In the genomic region with DNA sequence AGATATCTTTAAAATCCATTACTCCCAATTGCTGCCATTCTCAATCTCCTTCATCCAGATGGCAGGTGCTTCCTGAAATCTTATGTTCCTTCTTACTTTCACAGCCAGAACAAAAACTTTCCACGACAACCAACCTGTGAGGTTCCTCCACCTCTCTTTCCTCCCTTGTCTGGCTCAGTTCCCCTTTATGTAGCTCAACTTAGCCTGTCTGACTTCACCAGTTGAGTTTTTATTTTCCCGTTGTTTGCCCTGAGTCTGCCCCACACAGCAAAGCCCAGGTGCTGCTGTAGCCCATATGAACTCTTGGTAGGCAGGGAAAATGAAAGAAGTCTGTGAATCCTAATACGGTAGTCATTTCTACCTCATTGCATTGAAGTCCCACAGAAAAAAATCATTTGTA, we compare ENCODE assay signal across 15 cellular contexts.
A peak's percentile ranks its signal among the peaks of the same experiment; 100 is the strongest.
DNase-seq lines count a peak whose midpoint lies in the region; ATAC-seq, FAIRE-seq and TF ChIP-seq lines count a peak whose summit lies in the region.
"Had no signal": no experiment of that assay in that cellular context is flagged by ENCODE, and none has a peak within 500 bp of the region (broad histone marks: within the 10 kb centered on the region; RNA-seq: fewer than 3 reads in every experiment).

No MANE protein-coding gene starts in this region.

- H3K79me2 ChIP-seq in endothelial cell of umbilical vein (ENCODE audit: control insufficient read depth, insufficient read depth, low read length): no peaks in the 10 kb centered on the region

- ATAC-seq in GM18520 (IDR thresholded peaks at IDR 0.05; ENCODE audit: unreplicated experiment): peak; percentile 52
- ATAC-seq in GM21619 (IDR thresholded peaks at IDR 0.05; ENCODE audit: unreplicated experiment): peak; percentile 57
- peak; percentile 76 for ATAC-seq in HG03432 (IDR thresholded peaks at IDR 0.05; ENCODE audit: unreplicated experiment)
- ATAC-seq: CD8-positive, alpha-beta T cell had no signal

- peak; percentile 99 for DNase-seq in endothelial cell of umbilical vein (ENCODE audit: low read depth, low spot score)
- DNase-seq in NCI-H748 treated with DMSO at 0.1 percent for 48 hours (lab: John Stamatoyannopoulos, UW): no peak
- no peak for DNase-seq in putamen (ENCODE audit: low spot score)
- no peak for DNase-seq in DMS79 treated with DMSO at 0.1 percent for 48 hours (lab: John Stamatoyannopoulos, UW)
- no peak for DNase-seq in ureter (ENCODE audit: low spot score)
- DNase-seq: activated CD4-positive, alpha-beta T cell treated with anti-CD3 and anti-CD28 coated beads for 1 hour; activated naive CD4-positive, alpha-beta T cell treated with anti-CD3 and anti-CD28 coated beads, Interleukin-2, amount 50 U/mL, for 16 hours; CD8-positive, alpha-beta T cell; heart right ventricle; mesendoderm; NCI-H1930 had no signal

- no peaks in the 10 kb centered on the region for H3K36me3 ChIP-seq in endothelial cell of umbilical vein (ENCODE audit: control insufficient read depth in 2 of 2, extremely low read depth in 1 of 2, insufficient read depth in 2 of 2, low read length in 2 of 2)
- H3K36me3 ChIP-seq: heart right ventricle had no signal

- H3K9me1 ChIP-seq in endothelial cell of umbilical vein (replicated peaks; ENCODE audit: control insufficient read depth, extremely low read depth, insufficient read depth, low read length): no peaks in the 10 kb centered on the region

- peak overlapping the region; percentile 36 for H3K27ac ChIP-seq in endothelial cell of umbilical vein (ENCODE audit: insufficient read depth, low read depth, low read length)
- H3K27ac ChIP-seq: heart right ventricle had no signal

- no peak for TF ChIP-seq CTCF in endothelial cell of umbilical vein (IDR thresholded peaks at IDR 0.05; ENCODE audit: extremely low read depth in 1 of 2, insufficient read depth in 1 of 2, low read depth in 1 of 2, low read length in 2 of 2)

- no peaks in the 10 kb centered on the region for H3K27me3 ChIP-seq in endothelial cell of umbilical vein (ENCODE audit: control insufficient read depth in 2 of 2, insufficient read depth in 2 of 2, low read length in 2 of 2)
- H3K27me3 ChIP-seq: heart right ventricle had no signal

- no peak overlapping the region for H3K4me3 ChIP-seq in endothelial cell of umbilical vein (replicated peaks in 1 of 3; ENCODE audit: insufficient read depth in 1 of 3, low read depth in 1 of 3, low read length in 3 of 3)
- H3K4me3 ChIP-seq: heart right ventricle had no signal

- H3K9me3 ChIP-seq in endothelial cell of umbilical vein (replicated peaks; ENCODE audit: control insufficient read depth, insufficient read depth, low read length): no peaks in the 10 kb centered on the region

- no peak overlapping the region for H3K9ac ChIP-seq in endothelial cell of umbilical vein (replicated peaks; ENCODE audit: extremely low read depth, insufficient read depth, low read length)

- TF ChIP-seq POLR2A in endothelial cell of umbilical vein (IDR thresholded peaks at IDR 0.05; ENCODE audit: low read depth, low read length): no peak

- CTCF ChIA-PET in endothelial cell of umbilical vein (lab: Charles Lee): interaction anchor here (1.5 kb wide), 1 partner anchor 28 kb away, joined by 3 read pairs; no protein-coding TSS in a partner anchor

- POLR2A ChIA-PET in endothelial cell of umbilical vein (lab: Charles Lee): no interaction called here

- dilution Hi-C loops in endothelial cell of umbilical vein (cut with MboI; ENCODE audit: extremely low pct_ligation_motif_present, low sequenced_read_pairs): no loop called here

- no peaks in the 10 kb centered on the region for H4K20me1 ChIP-seq in endothelial cell of umbilical vein (replicated peaks; ENCODE audit: control insufficient read depth, extremely low read depth, insufficient read depth, low read length)

- BruUV-seq in endothelial cell of umbilical vein (replicated peaks; lab: Mats Ljungman, UMichigan): no TSS peak

- no peaks in the 10 kb centered on the region for H3K4me1 ChIP-seq in endothelial cell of umbilical vein (ENCODE audit: control insufficient read depth, extremely low read depth, insufficient read depth, low read length)

- peak; percentile 88 for FAIRE-seq in endothelial cell of umbilical vein (lab: Jason Lieb, UNC)
- FAIRE-seq: GM12892 had no signal

- H2AFZ ChIP-seq in endothelial cell of umbilical vein (ENCODE audit: low read depth, low read length): peak overlapping the region; percentile 38

- H3K4me2 ChIP-seq in endothelial cell of umbilical vein (ENCODE audit: insufficient read depth, low read length): no peak overlapping the region

- intact Hi-C loops in endothelial cell of umbilical vein (cut with micrococcal nuclease): no loop called here

TF ChIP-seq in endothelial cell of umbilical vein, 7 proteins besides CTCF, POLR2A, EP300 and RAD21:
- TF ChIP-seq GATA2 (IDR thresholded peaks at IDR 0.05; ENCODE audit: insufficient read depth, insufficient read length, low read depth, low read length): no peak
- no peak for TF ChIP-seq MYC (IDR thresholded peaks at IDR 0.05; ENCODE audit: low read depth, low read length)
- no peak for TF ChIP-seq EZH2 (IDR thresholded peaks at IDR 0.05; ENCODE audit: borderline replicate concordance, low read depth, low read length, severe bottlenecking)
- TF ChIP-seq, protein P1, sequence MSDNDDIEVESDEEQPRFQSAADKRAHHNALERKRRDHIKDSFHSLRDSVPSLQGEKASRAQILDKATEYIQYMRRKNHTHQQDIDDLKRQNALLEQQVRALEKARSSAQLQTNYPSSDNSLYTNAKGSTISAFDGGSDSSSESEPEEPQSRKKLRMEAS (IDR thresholded peaks at IDR 0.05; ENCODE audit: insufficient read depth, insufficient read length): no peak
- no peak for TF ChIP-seq FOS (IDR thresholded peaks at IDR 0.05; ENCODE audit: borderline replicate concordance, insufficient read depth, low read length)
- no peak for TF ChIP-seq POLR2AphosphoS5 (IDR thresholded peaks at IDR 0.05; ENCODE audit: insufficient read depth, low read depth, low read length)
- TF ChIP-seq JUN (IDR thresholded peaks at IDR 0.05; ENCODE audit: borderline replicate concordance, insufficient read depth, insufficient read length, low read depth): no peak
